Comparison of ENCODE assay signal across 21 cellular contexts in the genomic region with DNA sequence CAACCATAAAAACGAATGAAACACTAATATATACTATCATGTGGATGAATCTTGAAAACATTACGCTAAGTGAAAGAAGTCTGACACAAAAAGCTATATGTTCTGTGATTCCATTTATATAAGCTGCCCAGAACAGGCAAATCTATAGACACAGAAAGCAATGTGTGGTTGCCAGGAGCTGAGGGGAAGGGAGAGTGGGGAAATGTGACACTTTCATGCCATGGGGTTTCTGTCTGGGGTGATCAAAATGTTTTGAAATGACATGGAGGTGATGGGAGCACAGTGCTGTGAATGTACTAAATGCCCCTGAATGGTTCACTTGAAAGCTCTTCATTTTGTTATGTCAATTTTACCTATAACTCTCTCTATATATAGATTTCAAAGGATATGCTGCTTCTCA. TPM values are rescaled to one million over a fixed set of nuclear protein-coding genes. Genes with fewer than 3 reads are reported as not detected.
DNase-seq lines count a peak whose midpoint lies in the region; ATAC-seq, FAIRE-seq and TF ChIP-seq lines count a peak whose summit lies in the region.
"Had no signal": no experiment of that assay in that cellular context is flagged by ENCODE, and none has a peak within 500 bp of the region (broad histone marks: within the 10 kb centered on the region; RNA-seq: fewer than 3 reads in every experiment).

No MANE protein-coding gene starts in this region.

- POLR2A ChIA-PET in activated CD4-positive, alpha-beta T cell treated with anti-CD3 and anti-CD28 coated beads for 36 hours (lab: Charles Lee): no interaction called here

- intact Hi-C loops in activated CD4-positive, alpha-beta T cell treated with anti-CD3 and anti-CD28 coated beads for 36 hours (cut with DNase I, micrococcal nuclease): no loop called here
- intact Hi-C loops in natural killer cell (cut with micrococcal nuclease) (no loop called here), tibial artery (cut with DNase I; ENCODE audit: low total_unique reads) (no loop called here), uterus (cut with DNase I; ENCODE audit: low total_unique reads) (no loop called here)

- H3K27ac Mint-ChIP-seq in activated CD4-positive, alpha-beta T cell treated with anti-CD3 and anti-CD28 coated beads for 36 hours: peak overlapping the region; percentile 49
- H3K27ac Mint-ChIP-seq in natural killer cell treated with Interleukin-12 subunit alpha and Interleukin-12 subunit beta and Interleukin-15 and Interleukin-18, amount 100 ng/mL, for 72 hours: peak overlapping the region; percentile 7 to 60
- no peak overlapping the region for H3K27ac Mint-ChIP-seq in natural killer cell

- 78% methylated on average over 2 of the region's 2 CpGs for WGBS in hepatocyte (ENCODE audit: low lambda C conversion rate, missing lambda C conversion rate)

- H3K9me2 ChIP-seq in hepatocyte (replicated peaks; ENCODE audit: insufficient read depth): no peaks in the 10 kb centered on the region

- peak; percentile 45 for ATAC-seq in activated CD4-positive, alpha-beta T cell treated with anti-CD3 and anti-CD28 coated beads for 36 hours
- peak; percentile 51 to 62 for ATAC-seq in natural killer cell treated with Interleukin-12 subunit alpha and Interleukin-12 subunit beta and Interleukin-15 and Interleukin-18, amount 100 ng/mL, for 72 hours
- no peak for ATAC-seq in natural killer cell

- H3K36me3 Mint-ChIP-seq in activated CD4-positive, alpha-beta T cell treated with anti-CD3 and anti-CD28 coated beads for 36 hours (ENCODE audit: low read depth): peaks cover 44% of the 10 kb centered on the region
- H3K36me3 Mint-ChIP-seq in natural killer cell treated with Interleukin-12 subunit alpha and Interleukin-12 subunit beta and Interleukin-15 and Interleukin-18, amount 100 ng/mL, for 72 hours: peaks cover 11% of the 10 kb centered on the region
- peaks cover 30% of the 10 kb centered on the region for H3K36me3 Mint-ChIP-seq in natural killer cell

- H3K4me3 Mint-ChIP-seq in activated CD4-positive, alpha-beta T cell treated with anti-CD3 and anti-CD28 coated beads for 36 hours: no peak overlapping the region
- H3K4me3 Mint-ChIP-seq in natural killer cell treated with Interleukin-12 subunit alpha and Interleukin-12 subunit beta and Interleukin-15 and Interleukin-18, amount 100 ng/mL, for 72 hours: no peak overlapping the region
- no peak overlapping the region for H3K4me3 Mint-ChIP-seq in natural killer cell

- H3K4me1 ChIP-seq in hepatocyte (ENCODE audit: insufficient read depth) (no peaks in the 10 kb centered on the region), tibial artery (peaks cover 0 to 34% (median 5%) of the 10 kb centered on the region in 4 donors), uterus (no peaks in the 10 kb centered on the region)
- H3K4me1 ChIP-seq: BLaER1 had no signal

- CTCF ChIA-PET in activated CD4-positive, alpha-beta T cell treated with anti-CD3 and anti-CD28 coated beads for 36 hours (lab: Charles Lee): interaction anchor here (0.5 to 1.2 kb wide), 5 partner anchors 9 to 386 kb away, joined by 3 to 5 read pairs (median 3); no protein-coding TSS in a partner anchor

- no peaks in the 10 kb centered on the region for H3K27me3 ChIP-seq in hepatocyte
- no peaks in the 10 kb centered on the region for H3K27me3 ChIP-seq in tibial artery
- no peaks in the 10 kb centered on the region for H3K27me3 ChIP-seq in uterus
- H3K27me3 ChIP-seq: BLaER1 had no signal

- H3K9me3 Mint-ChIP-seq in activated CD4-positive, alpha-beta T cell treated with anti-CD3 and anti-CD28 coated beads for 36 hours (ENCODE audit: low read depth): peaks cover 1% of the 10 kb centered on the region
- no peaks in the 10 kb centered on the region for H3K9me3 Mint-ChIP-seq in natural killer cell treated with Interleukin-12 subunit alpha and Interleukin-12 subunit beta and Interleukin-15 and Interleukin-18, amount 100 ng/mL, for 72 hours
- H3K9me3 Mint-ChIP-seq in natural killer cell: no peaks in the 10 kb centered on the region

- no peaks in the 10 kb centered on the region for H3K9me3 ChIP-seq in hepatocyte (ENCODE audit: low read depth)
- no peaks in the 10 kb centered on the region for H3K9me3 ChIP-seq in tibial artery
- H3K9me3 ChIP-seq in uterus: no peaks in the 10 kb centered on the region
- H3K9me3 ChIP-seq: BLaER1 had no signal

- peak; percentile 21 for DNase-seq in activated CD4-positive, alpha-beta T cell treated with anti-CD3 and anti-CD28 coated beads for 36 hours
- DNase-seq in activated CD4-positive, alpha-beta T cell treated with anti-CD3 and anti-CD28 coated beads for 1 hour: no peak
- no peak for DNase-seq in natural killer cell treated with Interleukin-12 subunit alpha and Interleukin-12 subunit beta and Interleukin-15 and Interleukin-18, amount 100 ng/mL, for 72 hours (ENCODE audit: low spot score)
- no peak for DNase-seq in natural killer cell
- DNase-seq in hepatocyte (ENCODE audit: low spot score): no peak
- no peak for DNase-seq in tibial artery
- no peak for DNase-seq in uterus
- no peak for DNase-seq in GM12891 (ENCODE audit: insufficient read length, low spot score)
- DNase-seq: DMS 273 treated with DMSO at 0.1 percent for 48 hours; GOT3; KBM-7; NCI-H1048; NCI-H1694; NCI-H2107; NCI-H345; NCI-H526 treated with DMSO at 0.1 percent for 48 hours; NK-92 treated with Interleukin-12 subunit alpha and Interleukin-12 subunit beta, amount 100 ng/mL, for 24 hours had no signal

- H3K4me3 ChIP-seq in hepatocyte: no peak overlapping the region
- no peak overlapping the region for H3K4me3 ChIP-seq in tibial artery
- no peak overlapping the region for H3K4me3 ChIP-seq in uterus
- H3K4me3 ChIP-seq: BLaER1 had no signal

- H2AFZ ChIP-seq in hepatocyte: no peak overlapping the region

- no peak overlapping the region for H3K4me2 ChIP-seq in hepatocyte
- H3K4me2 ChIP-seq: BLaER1 had no signal

- no peaks in the 10 kb centered on the region for H3K79me2 ChIP-seq in hepatocyte

- TF ChIP-seq CTCF in natural killer cell (IDR thresholded peaks at IDR 0.05) (no peak), hepatocyte (IDR thresholded peaks at IDR 0.05; ENCODE audit: poor library complexity) (no peak), tibial artery (IDR thresholded peaks at IDR 0.05) (no peak), uterus (IDR thresholded peaks at IDR 0.05) (no peak)

- H3K4me1 Mint-ChIP-seq in activated CD4-positive, alpha-beta T cell treated with anti-CD3 and anti-CD28 coated beads for 36 hours: peaks cover 35% of the 10 kb centered on the region
- H3K4me1 Mint-ChIP-seq in natural killer cell treated with Interleukin-12 subunit alpha and Interleukin-12 subunit beta and Interleukin-15 and Interleukin-18, amount 100 ng/mL, for 72 hours (ENCODE audit: low read depth in 2 of 2): peaks cover 8 to 21% of the 10 kb centered on the region in 2 donors
- peaks cover 8 to 9% of the 10 kb centered on the region in 2 donors for H3K4me1 Mint-ChIP-seq in natural killer cell

- FAIRE-seq in GM12891 (lab: Jason Lieb, UNC): no peak

- H3K36me3 ChIP-seq in hepatocyte (replicated peaks; ENCODE audit: insufficient read depth, low read depth) (no peaks in the 10 kb centered on the region), tibial artery (peaks cover 55 to 85% (median 63%) of the 10 kb centered on the region in 3 donors), uterus (no peaks in the 10 kb centered on the region)

- TF ChIP-seq POLR2A in uterus (IDR thresholded peaks at IDR 0.05): no peak
- no peak for TF ChIP-seq POLR2A in GM12891 (IDR thresholded peaks at IDR 0.05; ENCODE audit: low read depth, low read length)

- no peaks in the 10 kb centered on the region for H3K27me3 Mint-ChIP-seq in activated CD4-positive, alpha-beta T cell treated with anti-CD3 and anti-CD28 coated beads for 36 hours
- H3K27me3 Mint-ChIP-seq in natural killer cell treated with Interleukin-12 subunit alpha and Interleukin-12 subunit beta and Interleukin-15 and Interleukin-18, amount 100 ng/mL, for 72 hours: no peaks in the 10 kb centered on the region
- no peaks in the 10 kb centered on the region for H3K27me3 Mint-ChIP-seq in natural killer cell (ENCODE audit: low read depth in 2 of 2)

- H4K20me1 ChIP-seq in hepatocyte (ENCODE audit: insufficient read depth, poor library complexity, severe bottlenecking): no peaks in the 10 kb centered on the region
- H4K20me1 ChIP-seq: BLaER1 had no signal

- H3K27ac ChIP-seq in hepatocyte (peak overlapping the region; percentile 95), tibial artery (peak overlapping the region; percentile 71 to 82), uterus (no peak overlapping the region)
- H3K27ac ChIP-seq: 22Rv1, BLaER1, HL-60 had no signal

TF ChIP-seq in GM12891, 5 proteins besides CTCF, POLR2A, EP300 and RAD21:
- TF ChIP-seq POLR2AphosphoS5 (IDR thresholded peaks at IDR 0.05; ENCODE audit: low read depth, low read length): no peak
- TF ChIP-seq POU2F2 (IDR thresholded peaks at IDR 0.05; ENCODE audit: low read depth, low read length): no peak
- no peak for TF ChIP-seq PAX5 (IDR thresholded peaks at IDR 0.05; ENCODE audit: insufficient read depth, low read length, severe bottlenecking)
- no peak for TF ChIP-seq TAF1 (IDR thresholded peaks at IDR 0.05; ENCODE audit: low read depth, low read length)
- TF ChIP-seq SPI1 (IDR thresholded peaks at IDR 0.05; ENCODE audit: low read depth, low read length): no peak

RNA-seq across cellular contexts. Expression of a gene that starts 30.1 kb away (rescaled TPM):
- total RNA-seq in activated CD4-positive, alpha-beta T cell treated with anti-CD3 and anti-CD28 coated beads for 36 hours: 1 to 10 TPM; 5.0 to 5.1 TPM
- total RNA-seq in natural killer cell treated with Interleukin-12 subunit alpha and Interleukin-12 subunit beta and Interleukin-15 and Interleukin-18, amount 100 ng/mL, for 72 hours: 1 to 10 TPM; 7.2 to 7.3 TPM
- total RNA-seq in natural killer cell (10 to 100 TPM; 18.1 to 23.1 (median 20.5) TPM), hepatocyte (15.1 and 16.6 TPM in 2 replicates), uterus (10 to 100 TPM in 3 of 4 donors, 1 to 10 TPM in 1; 6.1 to 26.5 (median 13.0) TPM)
- 3.3 and 4.5 TPM in 2 replicates for polyA plus RNA-seq in hepatocyte
- polyA plus RNA-seq in GM12891 (2012; ENCODE audit: low read depth, missing spikeins): 4.3 TPM

RNA-seq across cellular contexts. Expression of a gene that starts 58.9 kb away (rescaled TPM):
- not detected for total RNA-seq in activated CD4-positive, alpha-beta T cell treated with anti-CD3 and anti-CD28 coated beads for 36 hours
- total RNA-seq in natural killer cell treated with Interleukin-12 subunit alpha and Interleukin-12 subunit beta and Interleukin-15 and Interleukin-18, amount 100 ng/mL, for 72 hours: not detected
- not detected for total RNA-seq in natural killer cell
- 0.27 TPM in 1 of 2 replicates, not detected in the other for total RNA-seq in hepatocyte
- polyA plus RNA-seq in hepatocyte: 0.23 and 0.27 TPM in 2 replicates
- total RNA-seq in uterus: not detected
- polyA plus RNA-seq in GM12891 (2012; ENCODE audit: low read depth, missing spikeins): not detected
- total RNA-seq: Daoy had no signal

Comparison
In these comparisons a context has a peak if more than half of its experiments do, and no peak if none do; other contexts are left out.
1. ATAC-seq: peak in activated CD4-positive, alpha-beta T cell treated with anti-CD3 and anti-CD28 coated beads for 36 hours (single experiment) and natural killer cell treated with Interleukin-12 subunit alpha and Interleukin-12 subunit beta and Interleukin-15 and Interleukin-18, amount 100 ng/mL, for 72 hours (2 of 2); none in natural killer cell (0 of 3).
2. H3K27ac Mint-ChIP-seq: peak in activated CD4-positive, alpha-beta T cell treated with anti-CD3 and anti-CD28 coated beads for 36 hours (single experiment) and natural killer cell treated with Interleukin-12 subunit alpha and Interleukin-12 subunit beta and Interleukin-15 and Interleukin-18, amount 100 ng/mL, for 72 hours (2 of 2); none in natural killer cell (0 of 2).
3. H3K27ac ChIP-seq: peak in hepatocyte (single experiment) and tibial artery (2 of 2); none in uterus (0 of 2).